16 cellular contexts compared by ENCODE assay signal in the genomic region with DNA sequence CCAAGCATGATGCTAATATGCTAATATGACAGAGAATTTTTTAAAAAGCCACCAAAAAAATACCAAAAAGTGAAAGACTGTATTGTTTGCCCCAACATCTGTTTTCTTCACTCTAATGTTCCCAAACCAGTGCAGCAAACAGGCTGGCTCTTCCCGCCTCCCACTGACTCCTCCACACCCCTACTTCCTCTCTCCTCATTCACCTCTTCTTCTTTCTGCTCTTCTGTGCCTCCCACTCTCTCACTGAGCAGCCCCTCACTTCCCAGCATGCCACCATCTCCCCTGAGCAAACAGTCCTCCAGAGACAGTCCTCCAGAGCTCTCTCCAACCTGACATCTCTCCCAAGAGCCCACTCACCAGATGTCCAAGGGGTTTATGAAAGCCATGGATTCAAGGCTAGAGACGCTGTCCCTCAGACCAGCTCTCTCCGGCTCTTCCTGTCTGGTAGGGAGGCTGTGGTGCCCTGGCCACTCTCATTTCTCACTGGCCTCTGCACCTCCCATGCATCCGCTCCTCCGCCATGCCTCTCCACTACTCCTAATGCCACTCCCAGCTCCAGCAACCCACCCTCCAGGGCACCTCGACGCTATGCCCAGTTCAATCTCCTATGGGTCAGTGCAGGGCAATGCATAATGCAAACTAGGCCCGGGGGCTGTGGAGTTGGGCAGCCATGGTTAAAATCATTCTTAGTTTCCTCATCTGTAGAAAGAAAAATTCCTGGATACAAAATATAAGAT. TPM values are rescaled to one million over a fixed set of nuclear protein-coding genes. Genes with fewer than 3 reads are reported as not detected.
DNase-seq lines count a peak whose midpoint lies in the region; TF ChIP-seq lines count a peak whose summit lies in the region.
"Had no signal": no experiment of that assay in that cellular context is flagged by ENCODE, and none has a peak within 500 bp of the region (broad histone marks: within the 10 kb centered on the region; RNA-seq: fewer than 3 reads in every experiment).

No MANE protein-coding gene starts in this region.

- peaks cover 15% of the 10 kb centered on the region for H3K36me3 Mint-ChIP-seq in T-helper 1 cell treated with Interleukin-12 subunit alpha and Interleukin-12 subunit beta and Interleukin-4 antibody, amounts not matched to agents 30 μg/mL and 1 μg/mL, for 36 hours (ENCODE audit: low read depth)
- H3K36me3 Mint-ChIP-seq in brain (peaks cover 25% of the 10 kb centered on the region), nephron progenitor cell (ENCODE audit: low read depth) (peaks cover 63% of the 10 kb centered on the region)

- POLR2A ChIA-PET in HEK293 (lab: Yijun Ruan, JAX), result no interaction called here

- H3K4me1 Mint-ChIP-seq in T-helper 1 cell treated with Interleukin-12 subunit alpha and Interleukin-12 subunit beta and Interleukin-4 antibody, amounts not matched to agents 30 μg/mL and 1 μg/mL, for 36 hours (ENCODE audit: low read depth), result peaks cover 69% of the 10 kb centered on the region
- H3K4me1 Mint-ChIP-seq in brain (peaks cover 51% of the 10 kb centered on the region), nephron progenitor cell (peaks cover 57% of the 10 kb centered on the region)

- no peaks in the 10 kb centered on the region for H3K9me3 Mint-ChIP-seq in T-helper 1 cell treated with Interleukin-12 subunit alpha and Interleukin-12 subunit beta and Interleukin-4 antibody, amounts not matched to agents 30 μg/mL and 1 μg/mL, for 36 hours
- H3K9me3 Mint-ChIP-seq in brain (no peaks in the 10 kb centered on the region), nephron progenitor cell (peaks cover 4% of the 10 kb centered on the region)
- H3K9me3 Mint-ChIP-seq: activated B cell treated with CpG ODN at 0.5 μM for 24 hours had no signal

- no peak for TF ChIP-seq CTCF in HEK293 (tag by site-specific recombination; IDR thresholded peaks at IDR 0.05)
- TF ChIP-seq CTCF in brain (conservative IDR thresholded peaks at IDR 0.05), result no peak
- no peak for TF ChIP-seq CTCF in nephron progenitor cell (IDR thresholded peaks at IDR 0.05)

- no peak overlapping the region for H3K4me3 ChIP-seq in HEK293 (ENCODE audit: low read depth, low read length)
- H3K4me3 ChIP-seq: GM12878, thyroid gland had no signal

- H3K27ac Mint-ChIP-seq in T-helper 1 cell treated with Interleukin-12 subunit alpha and Interleukin-12 subunit beta and Interleukin-4 antibody, amounts not matched to agents 30 μg/mL and 1 μg/mL, for 36 hours, result peak overlapping the region; percentile 53
- H3K27ac Mint-ChIP-seq in brain, result peak overlapping the region in 3 of 5 experiments; percentile 5 to 81 (median 18)
- peak overlapping the region; percentile 57 for H3K27ac Mint-ChIP-seq in nephron progenitor cell
- H3K27ac Mint-ChIP-seq: activated B cell treated with CpG ODN at 0.5 μM for 24 hours had no signal

- peaks cover 5% of the 10 kb centered on the region for H3K4me1 ChIP-seq in HEK293 (ENCODE audit: control insufficient read depth, insufficient read depth, low read length)

- DNase-seq in T-helper 1 cell, result no peak
- DNase-seq in nephron progenitor cell, result no peak
- DNase-seq in AG08396 (ENCODE audit: low spot score), result no peak
- DNase-seq in mesenteric fat pad (ENCODE audit: low spot score), result no peak
- no peak for DNase-seq in mucosa of gallbladder (ENCODE audit: low spot score)
- DNase-seq: 8988T; activated B cell treated with CpG ODN at 0.5 μM for 24 hours; anterior cingulate cortex; NCI-H526; stimulated activated CD4-positive, alpha-beta T cell treated with anti-CD3 and anti-CD28 coated beads, Interleukin-4, amount 100 ng/mL, for 1 hour; stimulated activated CD8-positive, alpha-beta memory T cell treated with anti-CD3 and anti-CD28 coated beads, Interleukin-4, amount 100 ng/mL, for 48 hours; thyroid gland had no signal

- no peaks in the 10 kb centered on the region for H3K27me3 Mint-ChIP-seq in T-helper 1 cell treated with Interleukin-12 subunit alpha and Interleukin-12 subunit beta and Interleukin-4 antibody, amounts not matched to agents 30 μg/mL and 1 μg/mL, for 36 hours (ENCODE audit: low read depth)
- H3K27me3 Mint-ChIP-seq in brain, result no peaks in the 10 kb centered on the region
- H3K27me3 Mint-ChIP-seq in nephron progenitor cell (ENCODE audit: low read depth, poor library complexity), result no peaks in the 10 kb centered on the region
- H3K27me3 Mint-ChIP-seq: activated B cell treated with CpG ODN at 0.5 μM for 24 hours had no signal

- peaks cover 0 to 15% of the 10 kb centered on the region in 2 experiments; a peak in 2 of 3 replicates for H3K36me3 ChIP-seq in HEK293 (ENCODE audit: control insufficient read depth in 2 of 2, insufficient read depth in 1 of 2, low read length in 2 of 2)
- H3K36me3 ChIP-seq: thyroid gland had no signal

- no peak overlapping the region for H3K27ac ChIP-seq in HEK293 (ENCODE audit: extremely low read depth, low read depth, low read length)
- H3K27ac ChIP-seq: thyroid gland had no signal

- CTCF ChIA-PET in HEK293 (lab: Yijun Ruan, JAX), result no interaction called here

- H3K4me3 Mint-ChIP-seq in T-helper 1 cell treated with Interleukin-12 subunit alpha and Interleukin-12 subunit beta and Interleukin-4 antibody, amounts not matched to agents 30 μg/mL and 1 μg/mL, for 36 hours, result no peak overlapping the region
- no peak overlapping the region for H3K4me3 Mint-ChIP-seq in brain
- no peak overlapping the region for H3K4me3 Mint-ChIP-seq in nephron progenitor cell
- H3K4me3 Mint-ChIP-seq: activated B cell treated with CpG ODN at 0.5 μM for 24 hours had no signal

- H3K9me3 ChIP-seq in HEK293 (ENCODE audit: control insufficient read depth, insufficient read depth, low read depth, low read length), result no peaks in the 10 kb centered on the region
- H3K9me3 ChIP-seq: thyroid gland had no signal

TF ChIP-seq in HEK293, 187 proteins besides CTCF, POLR2A, EP300 and RAD21:
- TF ChIP-seq EGR2 (tag by site-specific recombination; IDR thresholded peaks at IDR 0.05; ENCODE audit: low read depth) (peak; percentile 86), ZNF274 (IDR thresholded peaks at IDR 0.05; ENCODE audit: low read length) (no peak), ZNF274 (tag by site-specific recombination; IDR thresholded peaks at IDR 0.05; ENCODE audit: borderline replicate concordance) (no peak), ZFHX2 (tag by site-specific recombination; conservative IDR thresholded peaks at IDR 0.05) (peak; percentile 83), ZNF350 (tag by site-specific recombination; IDR thresholded peaks at IDR 0.05) (no peak)
TF ChIP-seq in HEK293: peak in this region for 2.

RNA-seq across cellular contexts. Expression of gene ANKRD11, which starts 52.9 kb away (rescaled TPM):
- 53.2 TPM for polyA plus RNA-seq in brain (ENCODE audit: insufficient read depth, low read depth, low replicate concordance)
- total RNA-seq in mesenteric fat pad (120 TPM), mucosa of gallbladder (143 TPM)
